23 cellular contexts compared by ENCODE assay signal in genomic region chr12:112826011-112826410, GRCh38. TPM values are rescaled to one million over a fixed set of nuclear protein-coding genes. Genes with fewer than 3 reads are reported as not detected.
DNase-seq lines count a peak whose midpoint lies in the region; ATAC-seq, FAIRE-seq and TF ChIP-seq lines count a peak whose summit lies in the region.
"Had no signal": no experiment of that assay in that cellular context is flagged by ENCODE, and none has a peak within 500 bp of the region (broad histone marks: within the 10 kb centered on the region; RNA-seq: fewer than 3 reads in every experiment).

No MANE protein-coding gene starts in this region.

- no peak overlapping the region for H3K4me3 Mint-ChIP-seq in osteocyte (ENCODE audit: unreplicated experiment)
- H3K4me3 Mint-ChIP-seq: B cell; CD4-positive, alpha-beta T cell; CD8-positive, alpha-beta T cell had no signal

- no peak for TF ChIP-seq CTCF in A549 (IDR thresholded peaks at IDR 0.05)
- TF ChIP-seq CTCF in HEK293 (tag by site-specific recombination; IDR thresholded peaks at IDR 0.05), result no peak
- no peak for TF ChIP-seq CTCF in osteocyte (IDR thresholded peaks at IDR 0.05)

- no peak for TF ChIP-seq RAD21 in A549 (conservative IDR thresholded peaks at IDR 0.05 in 1 of 2, IDR thresholded peaks at IDR 0.05 in 1 of 2)

- DNase-seq in A549 (ENCODE audit: low read depth in 1 of 2, low spot score in 1 of 2) (no peak), islet precursor cell (peak; percentile 50), osteocyte (ENCODE audit: extremely low spot score, unreplicated experiment) (peak; percentile 32), anterior cingulate cortex (lab: John Stamatoyannopoulos, UW) (no peak), NCI-H510A treated with DMSO at 0.1 percent for 48 hours (lab: John Stamatoyannopoulos, UW) (no peak)
- DNase-seq: 8988T; AML-193; Caco-2; Calu3; CD4-positive, alpha-beta T cell; CD8-positive, alpha-beta T cell; DMS79 treated with DMSO at 0.1 percent for 48 hours; GF-D8 had no signal

- no peak overlapping the region for H3K4me2 ChIP-seq in A549
- H3K4me2 ChIP-seq: BLaER1 treated with 17β-estradiol and CSF1 and Interleukin-3, amounts not matched to agents 10 nM and 100 nM had no signal

- H3K27ac ChIP-seq in A549 (no peak overlapping the region), HEK293 (ENCODE audit: extremely low read depth, low read depth, low read length) (no peak overlapping the region)
- H3K27ac ChIP-seq: BLaER1 treated with 17β-estradiol and CSF1 and Interleukin-3, amounts not matched to agents 10 nM and 100 nM; C4-2B had no signal

- CTCF ChIA-PET in A549 (lab: Yijun Ruan, JAX) (interaction anchor here (1.4 to 1.9 kb wide), 3 partner anchors 10 to 25 kb away, joined by 3 to 5 read pairs (median 3); no protein-coding TSS in a partner anchor), HEK293 (lab: Yijun Ruan, JAX) (interaction anchor here (0.7 kb wide), 1 partner anchor 98 kb away, joined by 3 read pairs; no protein-coding TSS in a partner anchor)

- TF ChIP-seq POLR2A in A549 (IDR thresholded peaks at IDR 0.05; ENCODE audit: low read length), result no peak

- no peak overlapping the region for H3K27ac Mint-ChIP-seq in osteocyte (ENCODE audit: unreplicated experiment)
- H3K27ac Mint-ChIP-seq: B cell; CD4-positive, alpha-beta T cell; CD8-positive, alpha-beta T cell had no signal

- H3K36me3 ChIP-seq in HEK293 (ENCODE audit: control insufficient read depth in 2 of 2, insufficient read depth in 1 of 2, low read length in 2 of 2), result no peaks in the 10 kb centered on the region
- H3K36me3 ChIP-seq: BLaER1 treated with 17β-estradiol and CSF1 and Interleukin-3, amounts not matched to agents 10 nM and 100 nM had no signal

- H3K36me3 Mint-ChIP-seq in osteocyte (ENCODE audit: unreplicated experiment), result no peaks in the 10 kb centered on the region
- H3K36me3 Mint-ChIP-seq: CD8-positive, alpha-beta T cell had no signal

- H3K4me3 ChIP-seq in A549 (no peak overlapping the region), HEK293 (ENCODE audit: low read depth, low read length) (no peak overlapping the region)
- H3K4me3 ChIP-seq: BLaER1 treated with 17β-estradiol and CSF1 and Interleukin-3, amounts not matched to agents 10 nM and 100 nM had no signal

- ATAC-seq in A549 (no peak), GM18858 (IDR thresholded peaks at IDR 0.05; ENCODE audit: unreplicated experiment) (no peak)
- ATAC-seq: CD8-positive, alpha-beta T cell had no signal

- no peak for FAIRE-seq in A549 (lab: Jason Lieb, UNC)
- FAIRE-seq: A204.1, D721Med, G401.6, GM12891 had no signal

- 57% methylated on average over 8 of the region's 8 CpGs for WGBS in A549 (ENCODE audit: missing lambda C conversion rate)

- no peaks in the 10 kb centered on the region for H3K4me1 Mint-ChIP-seq in osteocyte (ENCODE audit: unreplicated experiment)
- H3K4me1 Mint-ChIP-seq: B cell had no signal

- no peaks in the 10 kb centered on the region for H3K9me3 Mint-ChIP-seq in osteocyte (ENCODE audit: unreplicated experiment)
- H3K9me3 Mint-ChIP-seq: CD4-positive, alpha-beta T cell; CD8-positive, alpha-beta T cell had no signal

- peaks cover 3% of the 10 kb centered on the region for H3K27me3 Mint-ChIP-seq in osteocyte (ENCODE audit: unreplicated experiment)

- H3K9me3 ChIP-seq in A549, result no peaks in the 10 kb centered on the region
- H3K9me3 ChIP-seq in HEK293 (ENCODE audit: control insufficient read depth, insufficient read depth, low read depth, low read length), result no peaks in the 10 kb centered on the region
- H3K9me3 ChIP-seq: BLaER1 treated with 17β-estradiol and CSF1 and Interleukin-3, amounts not matched to agents 10 nM and 100 nM; Caco-2 had no signal

- no peak for TF ChIP-seq EP300 in A549 (IDR thresholded peaks at IDR 0.05)

- POLR2A ChIA-PET in A549 (lab: Yijun Ruan, JAX), result no interaction called here
- POLR2A ChIA-PET in HEK293 (lab: Yijun Ruan, JAX), result interaction anchor here (0.6 kb wide), 1 partner anchor 32 kb away, joined by 4 read pairs; no protein-coding TSS in a partner anchor

- no peaks in the 10 kb centered on the region for H3K4me1 ChIP-seq in A549
- no peaks in the 10 kb centered on the region for H3K4me1 ChIP-seq in HEK293 (ENCODE audit: control insufficient read depth, insufficient read depth, low read length)
- H3K4me1 ChIP-seq: Caco-2 had no signal

TF ChIP-seq in A549, 52 proteins besides CTCF, POLR2A, EP300 and RAD21:
- TF ChIP-seq ZFP36 (IDR thresholded peaks at IDR 0.05; ENCODE audit: borderline replicate concordance, partially characterized antibody) (peak; percentile 29), RARB (CRISPR knock-in tag; IDR thresholded peaks at IDR 0.05) (no peak), JUN (IDR thresholded peaks at IDR 0.05) (no peak)

TF ChIP-seq in HEK293, 187 proteins besides CTCF, POLR2A, EP300 and RAD21:
- TF ChIP-seq ZNF610 (tag by site-specific recombination; IDR thresholded peaks at IDR 0.05; ENCODE audit: borderline replicate concordance), result no peak
- no peak for TF ChIP-seq ZNF221 (tag by site-specific recombination; IDR thresholded peaks at IDR 0.05; ENCODE audit: borderline replicate concordance)
- 0 out of 2 replicates have a peak, but pooled peaks have one; percentile 36 for TF ChIP-seq ZNF16 (tag by site-specific recombination; IDR thresholded peaks at IDR 0.05; ENCODE audit: low read depth)
- TF ChIP-seq ZNF660 (tag by site-specific recombination; IDR thresholded peaks at IDR 0.05), result no peak

RNA-seq across cellular contexts. Expression of gene RPH3A, which starts 34.5 kb away (rescaled TPM):
- polyA plus RNA-seq in A549 (2011; rRNA removed), result 0.22 and 0.31 TPM in 2 replicates
- polyA plus RNA-seq in A549 (2012; cell fraction: cytosol; rRNA removed), result 0.05 and 0.06 TPM in 2 replicates
- polyA plus RNA-seq in A549 (2012; cell fraction: nucleus; rRNA removed), result 0.10 and 0.27 TPM in 2 replicates
- 0.21 to 0.36 TPM (median 0.27 TPM) in 3 replicates for polyA plus RNA-seq in A549 (2017; fragmentation: RNase III; extraction: RNeasy Plus Mini Kit Qiagen cat#74134 plus additional on column Dnase treatment)
- 0.29 TPM in 1 of 2 replicates, not detected in the other for polyA minus RNA-seq in A549 (2011; rRNA and poly(A)+ RNA removed)
- not detected in 2 replicates for total RNA-seq in osteocyte
- total RNA-seq: B cell; Caco-2; Calu3; CD4-positive, alpha-beta T cell; CD8-positive, alpha-beta T cell had no signal
- polyA plus RNA-seq: BJ had no signal

Comparison
In these comparisons a context has a peak if more than half of its experiments do, and no peak if none do; other contexts are left out.
1. DNase-seq: peak in islet precursor cell (single experiment) and osteocyte (single experiment); none in A549 (0 of 2), anterior cingulate cortex (0 of 58) and NCI-H510A treated with DMSO at 0.1 percent for 48 hours (single experiment).